ENCODE assay signal across 8 cellular contexts in the genomic region with DNA sequence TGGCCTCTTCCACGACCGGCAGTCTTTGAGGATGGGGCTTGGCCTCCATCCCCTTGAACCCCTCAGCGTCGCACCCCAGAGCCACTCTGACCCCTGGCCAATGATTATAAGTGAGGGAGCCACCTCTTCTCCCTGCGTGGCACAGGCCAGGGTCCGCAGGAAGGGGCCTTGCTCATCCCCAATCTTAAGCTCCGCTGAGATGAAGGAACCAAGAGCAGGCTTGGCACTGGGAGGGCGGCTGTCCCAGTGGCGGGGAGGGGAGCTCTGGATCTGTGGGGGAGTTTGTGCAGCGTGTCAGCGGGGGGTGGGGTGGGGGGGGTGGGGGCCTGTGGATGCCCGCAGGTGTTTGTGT. TPM values are rescaled to one million over a fixed set of nuclear protein-coding genes. Genes with fewer than 3 reads are reported as not detected.
DNase-seq lines count a peak whose midpoint lies in the region; ATAC-seq and TF ChIP-seq lines count a peak whose summit lies in the region.

No MANE protein-coding gene starts in this region.

- no peaks in the 10 kb centered on the region for H3K9me3 Mint-ChIP-seq in mesothelial cell of epicardium

- peak overlapping the region; percentile 1 for H3K27ac ChIP-seq in vagina

- no peaks in the 10 kb centered on the region for H3K36me3 ChIP-seq in vagina

- H3K4me1 Mint-ChIP-seq in mesothelial cell of epicardium: peaks cover 28% of the 10 kb centered on the region

- peaks cover 4% of the 10 kb centered on the region for H3K27me3 Mint-ChIP-seq in mesothelial cell of epicardium (ENCODE audit: low read depth)

- no peak for TF ChIP-seq POLR2A in vagina (IDR thresholded peaks at IDR 0.05)

- ATAC-seq in Right ventricle myocardium superior (ENCODE audit: poor library complexity): peak; percentile 11
- no peak for ATAC-seq in Right ventricle myocardium inferior

- H3K27me3 ChIP-seq in vagina: no peaks in the 10 kb centered on the region

- H3K4me3 ChIP-seq in cardiac fibroblast (replicated peaks in 1 of 2; ENCODE audit: low read depth in 2 of 2, low read length in 2 of 2) (peak overlapping the region; percentile 50 to 52), vagina (peak overlapping the region; percentile 51 to 60)

- DNase-seq in Right ventricle myocardium superior: no peak
- no peak for DNase-seq in Right ventricle myocardium inferior (ENCODE audit: missing footprints)
- DNase-seq in cardiac fibroblast (ENCODE audit: low read depth in 2 of 2): no peak
- DNase-seq in mesothelial cell of epicardium (ENCODE audit: low spot score in 2 of 2, unreplicated experiment in 2 of 2): no peak
- no peak for DNase-seq in vagina (ENCODE audit: extremely low spot score in 2 of 2)
- DNase-seq in stimulated activated CD8-positive, alpha-beta memory T cell treated with anti-CD3 and anti-CD28 coated beads, Interleukin-4, amount 100 ng/mL, for 48 hours: no peak
- DNase-seq in NCI-H2081 (lab: John Stamatoyannopoulos, UW): no peak
- no peak for DNase-seq in stimulated activated CD4-positive, alpha-beta T cell treated with anti-CD3 and anti-CD28 coated beads, Interleukin-4, amount 100 ng/mL, for 4 hours

- no peak overlapping the region for H3K27ac Mint-ChIP-seq in mesothelial cell of epicardium

- H3K9me3 ChIP-seq in vagina: no peaks in the 10 kb centered on the region

- intact Hi-C loops in Right ventricle myocardium superior (cut with DNase I): loop anchor here (5.0 to 10.0 kb wide), 2 partner anchors 285 to 477 kb away; no protein-coding TSS in a partner anchor
- intact Hi-C loops in Right ventricle myocardium inferior (cut with DNase I): loop anchor here (2.0 kb wide), 1 partner anchor 283 kb away; no protein-coding TSS in a partner anchor
- intact Hi-C loops in vagina (cut with DNase I): loop anchor here (5.0 kb wide), 1 partner anchor 280 kb away; no protein-coding TSS in a partner anchor

- H3K4me1 ChIP-seq in vagina: peaks cover 15% of the 10 kb centered on the region

- TF ChIP-seq CTCF in cardiac fibroblast (IDR thresholded peaks at IDR 0.05; ENCODE audit: low read depth, low read length): no peak
- TF ChIP-seq CTCF in mesothelial cell of epicardium (IDR thresholded peaks at IDR 0.05; ENCODE audit: unreplicated experiment): no peak
- no peak for TF ChIP-seq CTCF in vagina (IDR thresholded peaks at IDR 0.05)

- peak overlapping the region; percentile 72 for H3K4me3 Mint-ChIP-seq in mesothelial cell of epicardium

- H3K36me3 Mint-ChIP-seq in mesothelial cell of epicardium: no peaks in the 10 kb centered on the region

RNA-seq across cellular contexts. Expression of a gene that starts 13.8 kb away (rescaled TPM):
- total RNA-seq in Right ventricle myocardium superior (7.7 TPM), Right ventricle myocardium inferior (11.4 TPM), mesothelial cell of epicardium (51.5 to 54.5 TPM (median 54.4 TPM) in 3 replicates), vagina (53.8 TPM)
